8 cellular contexts compared by ENCODE assay signal in genomic region chr17:76005263-76006149, GRCh38. TPM values are rescaled to one million over a fixed set of nuclear protein-coding genes. Genes with fewer than 3 reads are reported as not detected.
A peak's percentile ranks its signal among the peaks of the same experiment; 100 is the strongest.
DNase-seq lines count a peak whose midpoint lies in the region; ATAC-seq and TF ChIP-seq lines count a peak whose summit lies in the region.

No MANE protein-coding gene starts in this region.

- no peaks in the 10 kb centered on the region for H3K27me3 ChIP-seq in cardiac muscle cell

- H3K4me3 ChIP-seq in cardiac muscle cell: no peak overlapping the region
- H3K4me3 ChIP-seq in retinal pigment epithelial cell (ENCODE audit: low read length): no peak overlapping the region

- no peak overlapping the region for H3K27ac ChIP-seq in cardiac muscle cell

- TF ChIP-seq CTCF in cardiac muscle cell (IDR thresholded peaks at IDR 0.05; ENCODE audit: low read depth, low read length) (peak; percentile 57), retinal pigment epithelial cell (conservative IDR thresholded peaks at IDR 0.05; ENCODE audit: low read depth, low read length) (peak; percentile 62)

- DNase-seq in Daoy (ENCODE audit: low read depth) (peak; percentile 67), NCI-H1048 (lab: John Stamatoyannopoulos, UW) (peak; percentile 59), SKM-1 (lab: John Stamatoyannopoulos, UW; ENCODE audit: unreplicated experiment) (peak; percentile 54), cardiac muscle cell (ENCODE audit: low read depth in 1 of 2, low spot score in 1 of 2) (peak; percentile 71 to 83), retinal pigment epithelial cell (ENCODE audit: low read depth) (no peak)
- DNase-seq in activated naive CD4-positive, alpha-beta T cell treated with anti-CD3 and anti-CD28 coated beads, Interleukin-2, amount 50 U/mL, for 16 hours: peak; percentile 82

- no peaks in the 10 kb centered on the region for H3K36me3 ChIP-seq in cardiac muscle cell

- no peaks in the 10 kb centered on the region for H3K9me3 ChIP-seq in cardiac muscle cell (ENCODE audit: low read depth)

- ATAC-seq in HG03521 (IDR thresholded peaks at IDR 0.05; ENCODE audit: unreplicated experiment) (no peak), GM21526 (IDR thresholded peaks at IDR 0.05; ENCODE audit: low FRiP score, unreplicated experiment) (no peak)

- no peaks in the 10 kb centered on the region for H3K4me1 ChIP-seq in cardiac muscle cell (ENCODE audit: low read depth)

RNA-seq across cellular contexts. Expression of gene CDK3, which starts 4.9 kb away (rescaled TPM):
- total RNA-seq in Daoy (2014; rRNA removed; shearing (Covaris generic)): 1.3 and 1.5 TPM in 2 replicates
- total RNA-seq in cardiac muscle cell: 13.4 and 14.3 TPM in 2 replicates
- polyA plus RNA-seq in cardiac muscle cell: 12.2 and 18.5 TPM in 2 replicates

RNA-seq across cellular contexts. Expression of gene EVPL, which starts 21.6 kb away (rescaled TPM):
- 0.06 and 0.12 TPM in 2 replicates for total RNA-seq in Daoy (2014; rRNA removed; shearing (Covaris generic))
- 0.09 TPM in 1 of 2 replicates, not detected in the other for total RNA-seq in cardiac muscle cell
- 1.0 TPM in 1 of 2 replicates, not detected in the other for polyA plus RNA-seq in cardiac muscle cell

RNA-seq across cellular contexts. Expression of gene TEN1, which starts 26.5 kb away (rescaled TPM):
- total RNA-seq in Daoy (2014; rRNA removed; shearing (Covaris generic)): 11.1 and 15.0 TPM in 2 replicates
- 23.8 and 27.4 TPM in 2 replicates for total RNA-seq in cardiac muscle cell
- 15.6 and 26.9 TPM in 2 replicates for polyA plus RNA-seq in cardiac muscle cell

RNA-seq across cellular contexts. Expression of gene ACOX1, which starts 26.5 kb away (rescaled TPM):
- 28.5 and 35.0 TPM in 2 replicates for total RNA-seq in Daoy (2014; rRNA removed; shearing (Covaris generic))
- total RNA-seq in cardiac muscle cell: 27.7 and 43.0 TPM in 2 replicates
- 15.5 and 21.3 TPM in 2 replicates for polyA plus RNA-seq in cardiac muscle cell
